Comparison of ENCODE assay signal across 21 cellular contexts in the genomic region with DNA sequence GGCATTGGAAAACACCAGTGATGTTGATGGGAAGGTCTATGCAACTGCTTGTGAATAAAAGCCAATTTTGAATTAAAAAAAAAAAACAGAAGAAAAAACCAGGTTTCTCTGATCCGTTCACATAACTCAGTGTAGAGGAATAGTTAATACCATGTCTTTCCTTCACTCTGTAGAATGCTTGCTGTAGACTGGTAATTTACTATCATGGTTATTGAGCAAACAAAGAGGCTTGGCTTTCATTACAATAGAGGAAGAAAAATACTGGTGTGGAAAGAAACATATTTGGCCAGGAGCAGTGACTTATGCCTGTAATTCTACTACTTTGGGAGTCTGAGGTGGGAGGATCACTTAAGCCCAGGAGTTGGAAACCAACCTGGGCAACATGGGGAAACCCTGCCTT. TPM values are rescaled to one million over a fixed set of nuclear protein-coding genes. Genes with fewer than 3 reads are reported as not detected.
A peak's percentile ranks its signal among the peaks of the same experiment; 100 is the strongest.
DNase-seq lines count a peak whose midpoint lies in the region; ATAC-seq and TF ChIP-seq lines count a peak whose summit lies in the region.
"Had no signal": no experiment of that assay in that cellular context is flagged by ENCODE, and none has a peak within 500 bp of the region (broad histone marks: within the 10 kb centered on the region; RNA-seq: fewer than 3 reads in every experiment).

No MANE protein-coding gene starts in this region.

- TF ChIP-seq CTCF in natural killer cell (IDR thresholded peaks at IDR 0.05): no peak

- no peaks in the 10 kb centered on the region for H3K9me3 Mint-ChIP-seq in immature natural killer cell
- no peaks in the 10 kb centered on the region for H3K9me3 Mint-ChIP-seq in natural killer cell

- intact Hi-C loops in natural killer cell (cut with micrococcal nuclease): no loop called here

- H3K27me3 Mint-ChIP-seq in immature natural killer cell (ENCODE audit: low read depth in 3 of 3): peaks cover 0 to 5% (median 2%) of the 10 kb centered on the region in 3 donors
- H3K27me3 Mint-ChIP-seq in natural killer cell (ENCODE audit: low read depth in 2 of 2): no peaks in the 10 kb centered on the region

- H3K4me1 Mint-ChIP-seq in immature natural killer cell (peaks cover 47 to 48% of the 10 kb centered on the region in 2 donors), natural killer cell (peaks cover 33 to 40% of the 10 kb centered on the region in 2 donors)

- H3K4me3 Mint-ChIP-seq in immature natural killer cell (peak overlapping the region; percentile 15 to 77 (median 55)), natural killer cell (peak overlapping the region; percentile 68)
- H3K4me3 Mint-ChIP-seq: CD4-positive, alpha-beta memory T cell had no signal

- H3K27ac Mint-ChIP-seq in immature natural killer cell (peak overlapping the region in 5 of 6 donors; percentile 15 to 88 (median 58)), natural killer cell (peak overlapping the region; percentile 71 to 78)
- H3K27ac Mint-ChIP-seq: CD4-positive, alpha-beta memory T cell had no signal

- ATAC-seq in natural killer cell (no peak), GM21367 (IDR thresholded peaks at IDR 0.05; ENCODE audit: unreplicated experiment) (no peak), HG03457 (IDR thresholded peaks at IDR 0.05; ENCODE audit: unreplicated experiment) (no peak), GM18502 (IDR thresholded peaks at IDR 0.05; ENCODE audit: poor library complexity, unreplicated experiment) (no peak)
- ATAC-seq: A549 had no signal

- H3K36me3 Mint-ChIP-seq in immature natural killer cell: no peaks in the 10 kb centered on the region
- no peaks in the 10 kb centered on the region for H3K36me3 Mint-ChIP-seq in natural killer cell
- H3K36me3 Mint-ChIP-seq: CD14-positive monocyte; CD4-positive, alpha-beta memory T cell had no signal

- DNase-seq in CD1c-positive myeloid dendritic cell (ENCODE audit: extremely low spot score) (peak; percentile 4), SKM-1 (lab: John Stamatoyannopoulos, UW; ENCODE audit: unreplicated experiment) (peak; percentile 23), immature natural killer cell (no peak), natural killer cell (no peak), NCI-H526 treated with DMSO at 0.1 percent for 48 hours (lab: John Stamatoyannopoulos, UW) (no peak)
- DNase-seq: 8988T; ACHN; AML-193; BE2C; Calu3; CD4-positive, alpha-beta memory T cell; COR-L47; DMS53; DND-41; H7; HCEC 1CT had no signal

RNA-seq across cellular contexts. Expression of a gene that starts 41.1 kb away (rescaled TPM):
- 1 to 10 TPM in 1 of 3 donors, under 1 TPM in 2; 0.27 to 1.2 (median 0.54) TPM for polyA plus RNA-seq in immature natural killer cell
- 1 to 10 TPM; 1.3 to 2.1 (median 2.0) TPM for total RNA-seq in natural killer cell

Comparison
In these comparisons a context has a peak if more than half of its experiments do, and no peak if none do; other contexts are left out.
1. DNase-seq: peak in CD1c-positive myeloid dendritic cell (single experiment) and SKM-1 (single experiment); none in immature natural killer cell (0 of 3), natural killer cell (single experiment) and NCI-H526 treated with DMSO at 0.1 percent for 48 hours (single experiment).